In the genomic region with DNA sequence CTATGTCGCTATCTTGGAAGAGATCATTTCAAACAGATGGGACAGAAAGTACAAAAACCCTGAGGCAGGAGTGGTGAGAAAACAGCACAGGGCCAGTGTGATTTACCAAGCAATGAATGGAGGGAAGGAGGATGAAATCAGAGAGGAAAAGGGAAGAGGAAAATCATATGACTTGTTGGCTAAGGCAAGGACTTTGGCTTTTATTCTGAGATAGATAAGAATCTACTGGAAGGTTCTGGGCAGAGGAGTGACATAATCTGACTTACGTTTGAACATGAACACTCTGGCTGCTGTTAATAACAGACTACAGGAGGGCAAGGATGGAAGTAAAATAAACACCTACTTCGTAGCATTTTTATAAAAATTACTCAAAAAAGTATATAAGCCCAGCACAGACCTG, we compare ENCODE assay signal across 17 cellular contexts.
"Had no signal": no experiment of that assay in that cellular context is flagged by ENCODE, and none has a peak within 500 bp of the region (broad histone marks: within the 10 kb centered on the region; RNA-seq: fewer than 3 reads in every experiment).

No MANE protein-coding gene starts in this region.

- H3K4me1 ChIP-seq: upper lobe of right lung had no signal

- H3K4me1 Mint-ChIP-seq: activated CD4-positive, alpha-beta T cell treated with anti-CD3 and anti-CD28 coated beads for 36 hours; activated CD8-positive, alpha-beta memory T cell treated with anti-CD3 and anti-CD28 coated beads, Interleukin-2, amount 10 ng/mL, durations not matched to agents 7 days and 5 days; immature natural killer cell; naive B cell; stimulated activated effector memory CD8-positive, alpha-beta T cell treated with anti-CD3 and anti-CD28 coated beads, Interleukin-12 subunit alpha, Interleukin-12 subunit beta, amount 100 ng/mL, for 72 hours had no signal

- H3K27me3 ChIP-seq: ovary, upper lobe of right lung had no signal

- H3K27ac Mint-ChIP-seq: activated CD4-positive, alpha-beta memory T cell treated with anti-CD3 and anti-CD28 coated beads for 36 hours; activated CD4-positive, alpha-beta T cell treated with anti-CD3 and anti-CD28 coated beads for 36 hours; activated CD8-positive, alpha-beta memory T cell treated with anti-CD3 and anti-CD28 coated beads, Interleukin-2, amount 10 ng/mL, durations not matched to agents 7 days and 5 days; activated naive CD4-positive, alpha-beta T cell treated with anti-CD3 and anti-CD28 coated beads for 36 hours; activated T-helper 2 cell treated with anti-CD3 and anti-CD28 coated beads, Interferon-gamma antibody, Interleukin-2, Interleukin-4, amounts not matched to agents 10 μg/mL and 5 μg/mL and 100 μg/mL, durations not matched to agents 14 hours and 24 hours and 36 hours; immature natural killer cell; naive B cell; stimulated activated effector memory CD8-positive, alpha-beta T cell treated with anti-CD3 and anti-CD28 coated beads, Interleukin-12 subunit alpha, Interleukin-12 subunit beta, amount 100 ng/mL, for 72 hours had no signal

- H3K9me3 Mint-ChIP-seq: activated CD4-positive, alpha-beta memory T cell treated with anti-CD3 and anti-CD28 coated beads for 36 hours; activated naive CD4-positive, alpha-beta T cell treated with anti-CD3 and anti-CD28 coated beads for 36 hours; activated T-helper 2 cell treated with anti-CD3 and anti-CD28 coated beads, Interferon-gamma antibody, Interleukin-2, Interleukin-4, amounts not matched to agents 10 μg/mL and 5 μg/mL and 100 μg/mL, durations not matched to agents 14 hours and 24 hours and 36 hours; stimulated activated effector memory CD8-positive, alpha-beta T cell treated with anti-CD3 and anti-CD28 coated beads, Interleukin-12 subunit alpha, Interleukin-12 subunit beta, amount 100 ng/mL, for 72 hours had no signal

- FAIRE-seq: frontal cortex had no signal

- H3K36me3 Mint-ChIP-seq: activated CD4-positive, alpha-beta memory T cell treated with anti-CD3 and anti-CD28 coated beads for 36 hours; activated CD8-positive, alpha-beta memory T cell treated with anti-CD3 and anti-CD28 coated beads, Interleukin-2, amount 10 ng/mL, durations not matched to agents 7 days and 5 days; immature natural killer cell; naive B cell; stimulated activated effector memory CD8-positive, alpha-beta T cell treated with anti-CD3 and anti-CD28 coated beads, Interleukin-12 subunit alpha, Interleukin-12 subunit beta, amount 100 ng/mL, for 72 hours had no signal

- H3K4me3 Mint-ChIP-seq: activated CD4-positive, alpha-beta memory T cell treated with anti-CD3 and anti-CD28 coated beads for 36 hours; activated CD4-positive, alpha-beta T cell treated with anti-CD3 and anti-CD28 coated beads for 36 hours; activated CD8-positive, alpha-beta memory T cell treated with anti-CD3 and anti-CD28 coated beads, Interleukin-2, amount 10 ng/mL, durations not matched to agents 7 days and 5 days; activated naive CD4-positive, alpha-beta T cell treated with anti-CD3 and anti-CD28 coated beads for 36 hours; immature natural killer cell; naive B cell; stimulated activated effector memory CD8-positive, alpha-beta T cell treated with anti-CD3 and anti-CD28 coated beads, Interleukin-12 subunit alpha, Interleukin-12 subunit beta, amount 100 ng/mL, for 72 hours had no signal

- ATAC-seq: activated CD4-positive, alpha-beta T cell treated with anti-CD3 and anti-CD28 coated beads for 36 hours; activated CD8-positive, alpha-beta memory T cell treated with anti-CD3 and anti-CD28 coated beads, Interleukin-2, amount 10 ng/mL, durations not matched to agents 7 days and 5 days; stimulated activated effector memory CD8-positive, alpha-beta T cell treated with anti-CD3 and anti-CD28 coated beads, Interleukin-12 subunit alpha, Interleukin-12 subunit beta, amount 100 ng/mL, for 72 hours; upper lobe of right lung had no signal

- H3K36me3 ChIP-seq: ovary, thoracic aorta, upper lobe of right lung had no signal

- H3K27ac ChIP-seq: coronary artery, ovary, thoracic aorta, upper lobe of right lung had no signal

- DNase-seq: activated CD4-positive, alpha-beta memory T cell treated with anti-CD3 and anti-CD28 coated beads for 36 hours; activated CD4-positive, alpha-beta T cell treated with anti-CD3 and anti-CD28 coated beads for 36 hours; activated CD8-positive, alpha-beta memory T cell treated with anti-CD3 and anti-CD28 coated beads, Interleukin-2, amount 10 ng/mL, durations not matched to agents 7 days and 5 days; activated naive CD4-positive, alpha-beta T cell treated with anti-CD3 and anti-CD28 coated beads for 36 hours; activated T-cell treated with anti-CD3 and anti-CD28 coated beads, Interleukin-2, amount 50 U/mL, for 1 hour; effector CD4-positive, alpha-beta T cell; head of caudate nucleus; immature natural killer cell; naive B cell; ovary; T-helper 2 cell; upper lobe of right lung had no signal

- H3K27me3 Mint-ChIP-seq: activated CD4-positive, alpha-beta memory T cell treated with anti-CD3 and anti-CD28 coated beads for 36 hours; activated CD4-positive, alpha-beta T cell treated with anti-CD3 and anti-CD28 coated beads for 36 hours; activated CD8-positive, alpha-beta memory T cell treated with anti-CD3 and anti-CD28 coated beads, Interleukin-2, amount 10 ng/mL, durations not matched to agents 7 days and 5 days; naive B cell had no signal

- H3K4me3 ChIP-seq: coronary artery, ovary, thoracic aorta, upper lobe of right lung had no signal

- H3K9me3 ChIP-seq: ovary, thoracic aorta, upper lobe of right lung had no signal
